In genomic region chr15:51842265-51842664, GRCh38 we compare ENCODE assay signal across 12 cellular contexts. TPM values are rescaled to one million over a fixed set of nuclear protein-coding genes. Genes with fewer than 3 reads are reported as not detected.
DNase-seq lines count a peak whose midpoint lies in the region; ATAC-seq and TF ChIP-seq lines count a peak whose summit lies in the region.
"Had no signal": no experiment of that assay in that cellular context is flagged by ENCODE, and none has a peak within 500 bp of the region (broad histone marks: within the 10 kb centered on the region; RNA-seq: fewer than 3 reads in every experiment).

No MANE protein-coding gene starts in this region.

- 96% methylated on average over 3 of the region's 3 CpGs for WGBS in right cardiac atrium
- 92 to 94% methylated on average over 3 of the region's 3 CpGs for WGBS in esophagus squamous epithelium, 2 donors
- 89 to 99% methylated on average over 3 of the region's 3 CpGs for WGBS in upper lobe of left lung, 2 donors

- TF ChIP-seq CTCF in RWPE2 (IDR thresholded peaks at IDR 0.05; ENCODE audit: poor library complexity, severe bottlenecking) (no peak), esophagus squamous epithelium (IDR thresholded peaks at IDR 0.05) (no peak), upper lobe of left lung (IDR thresholded peaks at IDR 0.05) (no peak)

- ATAC-seq in right cardiac atrium (no peak), left ventricle myocardium superior (no peak), RWPE2 (ENCODE audit: low read depth) (no peak), upper lobe of left lung (ENCODE audit: low FRiP score in 2 of 2) (no peak), HG02571 (IDR thresholded peaks at IDR 0.05; ENCODE audit: unreplicated experiment) (no peak), GM19035 (IDR thresholded peaks at IDR 0.05; ENCODE audit: unreplicated experiment) (no peak)

- TF ChIP-seq POLR2A in esophagus squamous epithelium (IDR thresholded peaks at IDR 0.05) (no peak), upper lobe of left lung (IDR thresholded peaks at IDR 0.05) (no peak)

- H3K4me3 ChIP-seq in right cardiac atrium (ENCODE audit: low read length): no peak overlapping the region
- no peak overlapping the region for H3K4me3 ChIP-seq in RWPE2 (ENCODE audit: severe bottlenecking)
- no peak overlapping the region for H3K4me3 ChIP-seq in esophagus squamous epithelium
- no peak overlapping the region for H3K4me3 ChIP-seq in upper lobe of left lung
- H3K4me3 ChIP-seq: right atrium auricular region had no signal

- peaks cover 27% of the 10 kb centered on the region for H3K4me1 ChIP-seq in right cardiac atrium (ENCODE audit: control insufficient read depth, insufficient read depth, low read length)
- peaks cover 83% of the 10 kb centered on the region for H3K4me1 ChIP-seq in RWPE2 (ENCODE audit: insufficient read depth, poor library complexity, severe bottlenecking)
- H3K4me1 ChIP-seq in esophagus squamous epithelium: peaks cover 19 to 98% (median 73%) of the 10 kb centered on the region in 3 donors
- peaks cover 80 to 95% (median 84%) of the 10 kb centered on the region in 4 donors for H3K4me1 ChIP-seq in upper lobe of left lung

- no peak for DNase-seq in right cardiac atrium
- no peak for DNase-seq in left ventricle myocardium superior
- no peak for DNase-seq in RWPE2 (ENCODE audit: low spot score)
- DNase-seq in esophagus squamous epithelium (lab: John Stamatoyannopoulos, UW): no peak
- DNase-seq in upper lobe of left lung: no peak
- no peak for DNase-seq in mesenteric fat pad (ENCODE audit: low spot score)
- DNase-seq: H7, NCI-H1694, NCI-H510A had no signal

- H3K27me3 ChIP-seq in right cardiac atrium (ENCODE audit: control insufficient read depth, insufficient read depth) (no peaks in the 10 kb centered on the region), RWPE2 (ENCODE audit: insufficient read depth, poor library complexity, severe bottlenecking) (no peaks in the 10 kb centered on the region), esophagus squamous epithelium (no peaks in the 10 kb centered on the region), upper lobe of left lung (no peaks in the 10 kb centered on the region)
- H3K27me3 ChIP-seq: right atrium auricular region had no signal

- no peak for TF ChIP-seq EP300 in upper lobe of left lung (IDR thresholded peaks at IDR 0.05)

- intact Hi-C loops in right cardiac atrium (cut with DNase I) (no loop called here), left ventricle myocardium superior (cut with micrococcal nuclease) (no loop called here), esophagus squamous epithelium (cut with DNase I) (no loop called here)

- peak overlapping the region; percentile 27 for H3K27ac ChIP-seq in right cardiac atrium (ENCODE audit: low read length)
- H3K27ac ChIP-seq in RWPE2 (ENCODE audit: poor library complexity, severe bottlenecking): peak overlapping the region; percentile 97
- peak overlapping the region in 3 of 4 donors; percentile 15 to 84 (median 73) for H3K27ac ChIP-seq in esophagus squamous epithelium
- H3K27ac ChIP-seq in upper lobe of left lung: peak overlapping the region; percentile 33 to 73 (median 59)

- H3K9me3 ChIP-seq in right cardiac atrium (ENCODE audit: control insufficient read depth, low read length) (no peaks in the 10 kb centered on the region), RWPE2 (ENCODE audit: severe bottlenecking) (no peaks in the 10 kb centered on the region), esophagus squamous epithelium (no peaks in the 10 kb centered on the region), upper lobe of left lung (no peaks in the 10 kb centered on the region)
- H3K9me3 ChIP-seq: right atrium auricular region had no signal

- H3K36me3 ChIP-seq in RWPE2 (ENCODE audit: low read depth): peaks cover 12% of the 10 kb centered on the region
- no peaks in the 10 kb centered on the region for H3K36me3 ChIP-seq in esophagus squamous epithelium
- no peaks in the 10 kb centered on the region for H3K36me3 ChIP-seq in upper lobe of left lung
- H3K36me3 ChIP-seq: right atrium auricular region had no signal

RNA-seq across cellular contexts. Expression of gene TMOD3, which starts 12.8 kb away (rescaled TPM):
- 10 to 100 TPM; 23.1 to 29.8 (median 25.5) TPM for total RNA-seq in right cardiac atrium
- polyA plus RNA-seq in right cardiac atrium: 31.4 TPM
- total RNA-seq in left ventricle myocardium superior: 19.9 TPM
- 10 to 100 TPM; 52.3 to 70.2 (median 62.5) TPM for total RNA-seq in esophagus squamous epithelium
- total RNA-seq in upper lobe of left lung: 10 to 100 TPM; 40.4 to 81.6 (median 72.7) TPM
- 40.9 TPM for total RNA-seq in mesenteric fat pad

Comparison
In these comparisons a context has a peak if more than half of its experiments do, and no peak if none do; other contexts are left out.
1. H3K27ac ChIP-seq: peak in every context shown above with its lines; median percentile 97 in RWPE2; 73 in esophagus squamous epithelium; 59 in upper lobe of left lung; 27 in right cardiac atrium.